In the genomic region with DNA sequence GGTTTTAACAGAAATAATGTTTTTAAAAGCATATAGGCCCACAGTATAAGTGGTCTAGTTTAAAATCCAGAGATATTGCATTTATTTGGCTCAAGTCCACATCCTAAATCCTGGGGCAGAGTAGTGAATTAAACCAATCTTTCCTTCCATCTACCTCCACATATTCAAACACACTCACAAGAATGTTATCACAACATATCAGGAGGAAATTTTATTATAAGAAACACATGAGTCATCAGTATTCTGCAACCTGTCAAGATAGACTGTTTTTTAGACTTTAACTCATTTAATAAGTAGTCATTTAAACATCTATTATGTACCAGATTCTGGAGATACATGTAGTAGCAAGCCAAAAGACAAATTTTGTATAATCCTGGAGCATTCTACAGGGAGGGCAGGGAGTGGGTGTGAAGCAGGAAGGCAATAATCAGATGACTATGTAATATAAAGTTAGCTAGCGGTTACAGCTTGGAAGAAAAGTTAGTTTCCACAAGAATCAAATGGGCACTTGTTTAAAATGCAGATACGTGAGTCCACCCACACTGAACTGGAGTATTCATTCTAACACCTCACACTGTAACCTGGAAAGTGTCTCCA, we compare ENCODE assay signal across 21 cellular contexts.
DNase-seq lines count a peak whose midpoint lies in the region; ATAC-seq and TF ChIP-seq lines count a peak whose summit lies in the region.
"Had no signal": no experiment of that assay in that cellular context is flagged by ENCODE, and none has a peak within 500 bp of the region (broad histone marks: within the 10 kb centered on the region; RNA-seq: fewer than 3 reads in every experiment).

No MANE protein-coding gene starts in this region.

- no peak overlapping the region for H3K4me3 ChIP-seq in choroid plexus epithelial cell (ENCODE audit: low read depth, low read length)
- no peak overlapping the region for H3K4me3 ChIP-seq in suprapubic skin
- no peak overlapping the region for H3K4me3 ChIP-seq in dorsolateral prefrontal cortex
- H3K4me3 ChIP-seq: colonic mucosa, GM23338, MG63 had no signal

- no peak for TF ChIP-seq EP300 in suprapubic skin (IDR thresholded peaks at IDR 0.05)

- 49% methylated on average over 2 of the region's 2 CpGs for WGBS in suprapubic skin

- peaks cover 32% of the 10 kb centered on the region for H3K4me1 ChIP-seq in suprapubic skin

- intact Hi-C loops in dorsolateral prefrontal cortex (cut with DNase I) = no loop called here

- H3K4me3 Mint-ChIP-seq in HFFc6 (peak overlapping the region; percentile 8), mesothelial cell of epicardium (no peak overlapping the region)
- H3K4me3 Mint-ChIP-seq: GM23338; stimulated activated naive B cell treated with anti-CD40 and anti-IgM and Interleukin-4, amounts not matched to agents 10 μg/mL and 1 μg/mL and 100 μg/mL, for 72 hours; T-helper 2 cell treated with Interferon-gamma antibody and Interleukin-4, amounts not matched to agents 5 μg/mL and 100 μg/mL, for 36 hours had no signal

- H3K36me3 Mint-ChIP-seq in HFFc6 (ENCODE audit: low read depth) = no peaks in the 10 kb centered on the region
- no peaks in the 10 kb centered on the region for H3K36me3 Mint-ChIP-seq in mesothelial cell of epicardium
- H3K36me3 Mint-ChIP-seq: stimulated activated naive B cell treated with anti-CD40 and anti-IgM and Interleukin-4, amounts not matched to agents 10 μg/mL and 1 μg/mL and 100 μg/mL, for 72 hours had no signal

- DNase-seq in HFFc6 (no peak), choroid plexus epithelial cell (ENCODE audit: low read depth) (peak; percentile 21), mesothelial cell of epicardium (ENCODE audit: low spot score in 2 of 2, unreplicated experiment in 2 of 2) (no peak), suprapubic skin (ENCODE audit: low spot score in 2 of 2) (no peak), AG08396 (ENCODE audit: low spot score) (no peak), dorsolateral prefrontal cortex (no peak), NCI-H524 treated with DMSO at 0.1 percent for 48 hours (lab: John Stamatoyannopoulos, UW) (no peak)
- DNase-seq: activated CD4-positive, CD25-positive, alpha-beta regulatory T cell treated with anti-CD3 and anti-CD28 coated beads, Interleukin-2, amount 50 U/mL, for 72 hours; activated effector memory CD4-positive, alpha-beta T cell treated with anti-CD3 and anti-CD28 coated beads, Interleukin-2, amount 50 U/mL, for 16 hours; amygdala; Caco-2; colonic mucosa; GF-D8; NCI-H1694; Right ventricle myocardium superior; stimulated activated naive B cell treated with anti-CD40 and anti-IgM and Interleukin-4, amounts not matched to agents 10 μg/mL and 1 μg/mL and 100 μg/mL, for 72 hours had no signal

- H3K27me3 Mint-ChIP-seq in HFFc6 (ENCODE audit: insufficient read depth) = no peaks in the 10 kb centered on the region
- no peaks in the 10 kb centered on the region for H3K27me3 Mint-ChIP-seq in mesothelial cell of epicardium (ENCODE audit: low read depth)

- H3K36me3 ChIP-seq in suprapubic skin = no peaks in the 10 kb centered on the region
- H3K36me3 ChIP-seq: colonic mucosa, MG63 had no signal

- H3K27ac Mint-ChIP-seq in HFFc6 (no peak overlapping the region), mesothelial cell of epicardium (peak overlapping the region; percentile 85)
- H3K27ac Mint-ChIP-seq: GM23338; stimulated activated naive B cell treated with anti-CD40 and anti-IgM and Interleukin-4, amounts not matched to agents 10 μg/mL and 1 μg/mL and 100 μg/mL, for 72 hours; T-helper 2 cell treated with Interferon-gamma antibody and Interleukin-4, amounts not matched to agents 5 μg/mL and 100 μg/mL, for 36 hours had no signal

- no peak for TF ChIP-seq POLR2A in suprapubic skin (IDR thresholded peaks at IDR 0.05)

- H3K9me3 ChIP-seq in suprapubic skin = no peaks in the 10 kb centered on the region
- H3K9me3 ChIP-seq: colonic mucosa, MG63 had no signal

- H3K27ac ChIP-seq in suprapubic skin = peak overlapping the region; percentile 68
- H3K27ac ChIP-seq in dorsolateral prefrontal cortex = peak overlapping the region in 10 of 59 donors; percentile 2 to 47 (median 14)
- H3K27ac ChIP-seq: colonic mucosa, epithelial cell of prostate had no signal

- H3K27me3 ChIP-seq in suprapubic skin = no peaks in the 10 kb centered on the region
- H3K27me3 ChIP-seq in dorsolateral prefrontal cortex = no peaks in the 10 kb centered on the region
- H3K27me3 ChIP-seq: colonic mucosa, MG63 had no signal

- TF ChIP-seq CTCF in HFFc6 (IDR thresholded peaks at IDR 0.05) (no peak), choroid plexus epithelial cell (conservative IDR thresholded peaks at IDR 0.05; ENCODE audit: low read depth, low read length) (no peak), mesothelial cell of epicardium (IDR thresholded peaks at IDR 0.05; ENCODE audit: unreplicated experiment) (no peak), suprapubic skin (IDR thresholded peaks at IDR 0.05) (no peak), dorsolateral prefrontal cortex (IDR thresholded peaks at IDR 0.05 in 54 of 56, conservative IDR thresholded peaks at IDR 0.05 in 2 of 56; ENCODE audit: low read depth in 1 of 56, partially characterized antibody in 56 of 56) (no peak)

- H3K4me1 Mint-ChIP-seq in HFFc6 (ENCODE audit: low read depth) = peaks cover 51% of the 10 kb centered on the region
- H3K4me1 Mint-ChIP-seq in mesothelial cell of epicardium = peaks cover 41% of the 10 kb centered on the region

- H3K9me3 Mint-ChIP-seq in HFFc6 (no peaks in the 10 kb centered on the region), mesothelial cell of epicardium (no peaks in the 10 kb centered on the region)
- H3K9me3 Mint-ChIP-seq: T-helper 2 cell treated with Interferon-gamma antibody and Interleukin-4, amounts not matched to agents 5 μg/mL and 100 μg/mL, for 36 hours had no signal

- no peak for ATAC-seq in HG03175 (IDR thresholded peaks at IDR 0.05; ENCODE audit: unreplicated experiment)
- ATAC-seq: GM23338; stimulated activated naive B cell treated with anti-CD40 and anti-IgM and Interleukin-4, amounts not matched to agents 10 μg/mL and 1 μg/mL and 100 μg/mL, for 72 hours had no signal
